ENCODE assay signal across 31 cellular contexts in the genomic region with DNA sequence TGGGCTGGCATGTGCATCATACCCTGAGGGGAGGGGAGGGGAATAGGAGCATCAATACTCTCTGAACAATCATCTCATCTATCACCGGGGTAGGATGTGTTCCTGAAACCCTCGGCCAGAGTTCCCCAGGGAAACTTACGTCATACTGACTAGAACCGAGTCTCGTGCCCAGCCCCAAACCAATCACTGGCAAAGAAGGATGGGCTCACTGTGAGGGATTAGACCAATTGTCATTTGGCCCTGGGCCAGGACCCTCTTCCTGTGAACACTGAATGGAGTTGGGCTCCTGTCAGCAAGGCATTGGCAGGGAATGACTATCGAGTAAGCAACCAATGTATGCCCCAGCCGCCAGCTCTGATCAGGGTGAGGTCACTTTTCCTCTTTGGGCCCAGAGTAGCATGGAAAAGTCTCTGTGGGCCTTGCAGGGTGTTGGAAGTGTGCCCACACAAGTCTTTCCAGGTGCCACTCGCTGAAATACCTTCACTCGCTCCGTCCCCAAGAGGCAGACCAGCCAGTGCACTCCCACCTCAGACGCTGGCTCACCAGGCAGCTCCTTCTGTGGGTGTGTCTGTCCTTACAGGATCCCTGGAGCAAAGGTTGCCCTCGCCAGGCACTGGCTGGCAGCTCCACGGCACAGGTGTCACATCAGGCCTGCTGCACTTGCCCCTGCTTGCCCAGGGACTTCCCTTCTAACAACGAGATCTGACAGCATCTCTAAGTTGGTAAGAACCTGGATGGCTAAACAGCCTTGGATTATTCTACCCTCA.
DNase-seq lines count a peak whose midpoint lies in the region; ATAC-seq and TF ChIP-seq lines count a peak whose summit lies in the region.
"Had no signal": no experiment of that assay in that cellular context is flagged by ENCODE, and none has a peak within 500 bp of the region (broad histone marks: within the 10 kb centered on the region; RNA-seq: fewer than 3 reads in every experiment).

No MANE protein-coding gene starts in this region.

- CTCF ChIA-PET in MCF 10A (lab: Yijun Ruan, JAX): no interaction called here
- CTCF ChIA-PET in PC-9 (lab: Charles Lee): no interaction called here

- TF ChIP-seq POLR2A in breast epithelium (IDR thresholded peaks at IDR 0.05): no peak
- TF ChIP-seq POLR2A in transverse colon (IDR thresholded peaks at IDR 0.05): no peak

- no peaks in the 10 kb centered on the region for H3F3A ChIP-seq in PC-9 (ENCODE audit: insufficient read depth, low read depth)

- H3K4me1 Mint-ChIP-seq in MCF 10A (ENCODE audit: insufficient read depth, unreplicated experiment): peaks cover 7% of the 10 kb centered on the region
- H3K4me1 Mint-ChIP-seq: activated CD4-positive, alpha-beta T cell treated with anti-CD3 and anti-CD28 coated beads, Interleukin-2, amount 10 ng/mL, durations not matched to agents 24 days and 14 days; IgD-negative memory B cell; natural killer cell had no signal

- no peak overlapping the region for H3K4me3 ChIP-seq in breast epithelium
- no peak overlapping the region for H3K4me3 ChIP-seq in transverse colon
- H3K4me3 ChIP-seq in PC-9: no peak overlapping the region
- H3K4me3 ChIP-seq: adrenal gland, esophagus muscularis mucosa, gastrocnemius medialis, hepatocyte had no signal

- intact Hi-C loops in MCF 10A (cut with micrococcal nuclease): no loop called here
- intact Hi-C loops in breast epithelium (cut with DNase I; ENCODE audit: low total_unique reads): no loop called here
- intact Hi-C loops in left colon (cut with DNase I, micrococcal nuclease): no loop called here
- intact Hi-C loops in transverse colon (cut with DNase I; ENCODE audit: low total_unique reads): no loop called here
- intact Hi-C loops in PC-9 (cut with micrococcal nuclease; ENCODE audit: unreplicated experiment): no loop called here

- H3K9me3 Mint-ChIP-seq in MCF 10A (ENCODE audit: unreplicated experiment): peaks cover 9% of the 10 kb centered on the region
- H3K9me3 Mint-ChIP-seq: activated CD4-positive, alpha-beta T cell treated with anti-CD3 and anti-CD28 coated beads, Interleukin-2, amount 10 ng/mL, durations not matched to agents 24 days and 14 days; natural killer cell; T-helper 1 cell treated with Interleukin-12 subunit alpha and Interleukin-12 subunit beta and Interleukin-4 antibody, amounts not matched to agents 30 μg/mL and 1 μg/mL, for 36 hours had no signal

- no peak overlapping the region for H3K4me2 ChIP-seq in PC-9
- H3K4me2 ChIP-seq: hepatocyte had no signal

- no peaks in the 10 kb centered on the region for H3K27me3 ChIP-seq in breast epithelium
- no peaks in the 10 kb centered on the region for H3K27me3 ChIP-seq in transverse colon
- peaks cover 36% of the 10 kb centered on the region for H3K27me3 ChIP-seq in PC-9 (ENCODE audit: insufficient read depth, low read depth)
- H3K27me3 ChIP-seq: adrenal gland, gastrocnemius medialis, hepatocyte had no signal

- H3K36me3 Mint-ChIP-seq in MCF 10A (ENCODE audit: insufficient read depth, unreplicated experiment): no peaks in the 10 kb centered on the region
- H3K36me3 Mint-ChIP-seq: brain, IgD-negative memory B cell, natural killer cell had no signal

- no peaks in the 10 kb centered on the region for H4K20me1 ChIP-seq in PC-9 (ENCODE audit: insufficient read depth)

- TF ChIP-seq CTCF in MCF 10A (IDR thresholded peaks at IDR 0.05; ENCODE audit: unreplicated experiment): no peak
- no peak for TF ChIP-seq CTCF in breast epithelium (IDR thresholded peaks at IDR 0.05)
- TF ChIP-seq CTCF in transverse colon (IDR thresholded peaks at IDR 0.05): no peak
- no peak for TF ChIP-seq CTCF in PC-9 (conservative IDR thresholded peaks at IDR 0.05)

- no peaks in the 10 kb centered on the region for H3K36me3 ChIP-seq in breast epithelium
- H3K36me3 ChIP-seq in transverse colon: no peaks in the 10 kb centered on the region
- no peaks in the 10 kb centered on the region for H3K36me3 ChIP-seq in PC-9 (ENCODE audit: low read depth)
- H3K36me3 ChIP-seq: adrenal gland, esophagus muscularis mucosa, gastrocnemius medialis had no signal

- H3K79me2 ChIP-seq in PC-9 (ENCODE audit: low read depth): no peaks in the 10 kb centered on the region
- H3K79me2 ChIP-seq: hepatocyte had no signal

- ATAC-seq in left colon: peak; percentile 94
- ATAC-seq in HG03159 (IDR thresholded peaks at IDR 0.05; ENCODE audit: unreplicated experiment): no peak
- ATAC-seq: gastrocnemius medialis, left lobe of liver, natural killer cell had no signal

- no peaks in the 10 kb centered on the region for H3K27me3 Mint-ChIP-seq in MCF 10A (ENCODE audit: insufficient read depth, unreplicated experiment)
- H3K27me3 Mint-ChIP-seq: activated CD4-positive, alpha-beta T cell treated with anti-CD3 and anti-CD28 coated beads, Interleukin-2, amount 10 ng/mL, durations not matched to agents 24 days and 14 days; brain had no signal

- WGBS in transverse colon (ENCODE audit: low coverage in 1 of 2), 2 donors: 66% methylated on average over 14 of the region's 14 CpGs; no CpG with 5 or more reads in 1 of the 2 donors

- H3K4me3 Mint-ChIP-seq in MCF 10A (ENCODE audit: unreplicated experiment): no peak overlapping the region
- H3K4me3 Mint-ChIP-seq: activated CD4-positive, alpha-beta T cell treated with anti-CD3 and anti-CD28 coated beads, Interleukin-2, amount 10 ng/mL, durations not matched to agents 24 days and 14 days; brain; IgD-negative memory B cell; natural killer cell; T-helper 1 cell treated with Interleukin-12 subunit alpha and Interleukin-12 subunit beta and Interleukin-4 antibody, amounts not matched to agents 30 μg/mL and 1 μg/mL, for 36 hours had no signal

- no peak overlapping the region for H3K27ac ChIP-seq in breast epithelium
- H3K27ac ChIP-seq in transverse colon: peak overlapping the region; percentile 80 to 87 (median 84)
- no peak overlapping the region for H3K27ac ChIP-seq in PC-9
- H3K27ac ChIP-seq: adrenal gland, esophagus muscularis mucosa, gastrocnemius medialis, hepatocyte had no signal

- H3K4me1 ChIP-seq in breast epithelium (no peaks in the 10 kb centered on the region), transverse colon (peaks cover 0 to 23% (median 15%) of the 10 kb centered on the region in 4 donors), PC-9 (replicated peaks; ENCODE audit: insufficient read depth) (no peaks in the 10 kb centered on the region)
- H3K4me1 ChIP-seq: adrenal gland, Caco-2, esophagus muscularis mucosa had no signal

- no peak overlapping the region for H2AFZ ChIP-seq in PC-9
- H2AFZ ChIP-seq: hepatocyte had no signal

- in situ Hi-C loops in transverse colon (cut with MboI; ENCODE audit: low pct_ligation_motif_present in 1 of 4, low pct_unique_long_range_greater_than_20kb in 1 of 4, low sequenced_read_pairs in 3 of 4): no loop called here

- TF ChIP-seq EP300 in transverse colon (IDR thresholded peaks at IDR 0.05; ENCODE audit: low read depth): no peak

- POLR2A ChIA-PET in MCF 10A (lab: Yijun Ruan, JAX) (interaction anchor here (0.7 kb wide), 1 partner anchor 18 kb away, joined by 3 read pairs; no protein-coding TSS in a partner anchor), PC-9 (lab: Charles Lee; ENCODE audit: unreplicated experiment) (interaction anchor here (0.6 kb wide), 1 partner anchor 19 kb away, joined by 3 read pairs; no protein-coding TSS in a partner anchor)

- no peak overlapping the region for H3K27ac Mint-ChIP-seq in MCF 10A (ENCODE audit: low read depth, unreplicated experiment)
- H3K27ac Mint-ChIP-seq: activated CD4-positive, alpha-beta T cell treated with anti-CD3 and anti-CD28 coated beads, Interleukin-2, amount 10 ng/mL, durations not matched to agents 24 days and 14 days; IgD-negative memory B cell; natural killer cell; T-helper 1 cell treated with Interleukin-12 subunit alpha and Interleukin-12 subunit beta and Interleukin-4 antibody, amounts not matched to agents 30 μg/mL and 1 μg/mL, for 36 hours had no signal

- BruUV-seq in MCF 10A (replicated peaks; lab: Mats Ljungman, UMichigan) (no TSS peak), PC-9 (replicated peaks; lab: Mats Ljungman, UMichigan) (no TSS peak)

- no peaks in the 10 kb centered on the region for H3K9me2 ChIP-seq in PC-9 (ENCODE audit: insufficient read depth)

- no peaks in the 10 kb centered on the region for H3K9me3 ChIP-seq in breast epithelium
- no peaks in the 10 kb centered on the region for H3K9me3 ChIP-seq in transverse colon
- no peaks in the 10 kb centered on the region for H3K9me3 ChIP-seq in PC-9 (ENCODE audit: insufficient read depth, low read depth)
- H3K9me3 ChIP-seq: adrenal gland, Caco-2, esophagus muscularis mucosa, gastrocnemius medialis had no signal

- DNase-seq in MCF 10A (ENCODE audit: unreplicated experiment) (peak; percentile 9), breast epithelium (ENCODE audit: low spot score in 2 of 2) (no peak), SHP77 (lab: John Stamatoyannopoulos, UW) (peak; percentile 22 to 34), left colon (peak; percentile 80 to 87), transverse colon (peak; percentile 84), PC-9 (no peak), mesenteric fat pad (ENCODE audit: low spot score) (no peak)
- DNase-seq: activated CD4-positive, alpha-beta T cell treated with anti-CD3 and anti-CD28 coated beads, Interleukin-2, amount 10 ng/mL, durations not matched to agents 24 days and 14 days; activated naive CD4-positive, alpha-beta T cell treated with Interleukin-2 at 50 U/mL for 16 hours; activated T-cell treated with anti-CD3 and anti-CD28 coated beads, Interleukin-2, amount 50 U/mL, for 48 hours; adrenal gland; C1 segment of cervical spinal cord; Caco-2; effector memory CD4-positive, alpha-beta T cell; gastrocnemius medialis; HCEC 1CT; mesendoderm; MM.1S; natural killer cell; NCI-H1436 treated with DMSO at 0.1 percent for 48 hours; NCI-H2171; retina; stimulated activated CD4-positive, alpha-beta T cell treated with anti-CD3 and anti-CD28 coated beads, Interleukin-4, amount 100 ng/mL, for 1 hour; stimulated activated naive CD4-positive, alpha-beta T cell had no signal

Comparison
In these comparisons a context has a peak if more than half of its experiments do, and no peak if none do; other contexts are left out.
1. DNase-seq: peak in MCF 10A (single experiment), SHP77 (2 of 2), left colon (2 of 2) and transverse colon (single experiment); none in breast epithelium (0 of 2), PC-9 (0 of 2) and mesenteric fat pad (single experiment).
2. H3K27ac ChIP-seq: peak in transverse colon (4 of 4); none in breast epithelium (0 of 2) and PC-9 (single experiment).